In the genomic region with DNA sequence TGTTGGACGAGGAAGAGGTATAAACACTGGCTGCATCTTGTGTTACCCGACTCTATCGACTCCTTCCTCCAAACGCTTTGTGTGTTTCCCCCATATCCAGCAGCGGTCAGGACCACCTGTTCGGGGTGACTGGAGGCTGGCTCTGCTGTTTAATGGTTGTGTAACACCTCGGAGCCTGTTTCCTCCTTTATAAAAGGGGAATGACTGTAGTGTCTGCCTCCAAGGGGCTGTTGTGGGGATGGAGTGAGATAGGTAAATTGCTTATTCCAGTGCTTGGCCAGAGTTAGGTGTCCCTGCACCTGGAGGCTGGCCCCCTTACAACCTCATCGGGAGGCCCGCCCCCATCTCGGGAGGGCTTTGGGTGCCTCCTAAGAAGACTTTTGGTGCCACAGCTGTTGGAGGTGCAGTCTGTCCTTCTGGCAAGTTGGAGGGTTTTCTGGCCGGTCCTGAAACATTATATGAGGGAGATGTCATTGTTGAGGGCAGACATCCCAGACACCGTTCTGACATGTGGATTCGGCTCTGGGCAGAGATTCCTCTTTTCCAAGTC, we compare ENCODE assay signal across 8 cellular contexts. TPM values are rescaled to one million over a fixed set of nuclear protein-coding genes. Genes with fewer than 3 reads are reported as not detected.
DNase-seq lines count a peak whose midpoint lies in the region; ATAC-seq and TF ChIP-seq lines count a peak whose summit lies in the region.

No MANE protein-coding gene starts in this region.

- H3K79me2 ChIP-seq in KMS-11 (ENCODE audit: insufficient read depth, low read depth), result peaks cover 47% of the 10 kb centered on the region; the same call in 1 of the 2 replicates

- H3K4me2 ChIP-seq in KMS-11, result peak overlapping the region; percentile 94

- H3K27ac ChIP-seq in KMS-11 (no peak overlapping the region), adrenal gland (peak overlapping the region; percentile 51 to 92 (median 82)), left lung (peak overlapping the region; percentile 82 to 93), thymus (ENCODE audit: low read depth) (peak overlapping the region; percentile 90)

- H2AFZ ChIP-seq in KMS-11 (ENCODE audit: low read depth), result no peak overlapping the region

- H3K4me1 ChIP-seq in KMS-11 (ENCODE audit: low read depth, poor library complexity, severe bottlenecking), result peaks cover 39% of the 10 kb centered on the region
- H3K4me1 ChIP-seq in adrenal gland (replicated peaks in 1 of 2), result peaks cover 33 to 40% of the 10 kb centered on the region in 2 donors
- H3K4me1 ChIP-seq in left lung, result peaks cover 24 to 65% of the 10 kb centered on the region in 2 donors
- peaks cover 23% of the 10 kb centered on the region for H3K4me1 ChIP-seq in thymus (ENCODE audit: control insufficient read depth, insufficient read depth, low read length)

- no peaks in the 10 kb centered on the region for H4K20me1 ChIP-seq in KMS-11 (ENCODE audit: insufficient read depth)

- peak; percentile 75 for DNase-seq in CD1c-positive myeloid dendritic cell (ENCODE audit: extremely low spot score)
- peak in 2 of 7 donors; percentile 26 to 31 for DNase-seq in adrenal gland
- DNase-seq in left lung, result peak in 1 of 2 donors; percentile 55
- DNase-seq in DMS153 treated with DMSO at 0.1 percent for 48 hours (lab: John Stamatoyannopoulos, UW; ENCODE audit: unreplicated experiment), result no peak
- no peak for DNase-seq in stimulated activated CD4-positive, alpha-beta T cell treated with anti-CD3 and anti-CD28 coated beads, Interleukin-1b, Interleukin-23, amount 100 ng/mL, for 48 hours
- no peak for DNase-seq in NCI-H345 (lab: John Stamatoyannopoulos, UW)

- ATAC-seq in left lung, result peak; percentile 0

- no peaks in the 10 kb centered on the region for H3K36me3 ChIP-seq in KMS-11 (ENCODE audit: insufficient read depth)
- peaks cover 0 to 5% of the 10 kb centered on the region in 2 donors for H3K36me3 ChIP-seq in adrenal gland (replicated peaks in 1 of 2)
- peaks cover 0 to 9% of the 10 kb centered on the region in 2 donors for H3K36me3 ChIP-seq in left lung
- H3K36me3 ChIP-seq in thymus (ENCODE audit: control insufficient read depth, insufficient read depth), result no peaks in the 10 kb centered on the region

- WGBS in adrenal gland, 4 donors, result 0 to 2% (median 1%) methylated on average over 11 to 13 of the region's 13 CpGs
- under 1% methylated on average over 13 of the region's 13 CpGs for WGBS in thymus

- peak overlapping the region; percentile 66; the same call in 1 of the 2 replicates for H3K9ac ChIP-seq in KMS-11

- no peak for TF ChIP-seq CTCF in KMS-11 (conservative IDR thresholded peaks at IDR 0.05; ENCODE audit: low read depth, low read length)
- no peak for TF ChIP-seq CTCF in adrenal gland (IDR thresholded peaks at IDR 0.05)
- no peak for TF ChIP-seq CTCF in left lung (IDR thresholded peaks at IDR 0.05)

- H3K4me3 ChIP-seq in KMS-11 (IDR thresholded peaks at IDR 0.05; ENCODE audit: insufficient read depth, low read depth, low read length) (no peak overlapping the region), adrenal gland (peak overlapping the region; percentile 25 to 91 (median 64)), left lung (peak overlapping the region; percentile 65 to 92), thymus (ENCODE audit: low read length) (peak overlapping the region; percentile 95)

- intact Hi-C loops in adrenal gland (cut with DNase I), result no loop called here
- intact Hi-C loops in left lung (cut with DNase I), result no loop called here

- no peaks in the 10 kb centered on the region for H3K27me3 ChIP-seq in KMS-11 (ENCODE audit: insufficient read depth, low read depth)
- no peaks in the 10 kb centered on the region for H3K27me3 ChIP-seq in adrenal gland
- no peaks in the 10 kb centered on the region for H3K27me3 ChIP-seq in left lung
- H3K27me3 ChIP-seq in thymus (ENCODE audit: control insufficient read depth, insufficient read depth), result no peaks in the 10 kb centered on the region

- H3K9me3 ChIP-seq in adrenal gland (replicated peaks in 1 of 3) (no peaks in the 10 kb centered on the region), left lung (no peaks in the 10 kb centered on the region), thymus (ENCODE audit: control insufficient read depth) (no peaks in the 10 kb centered on the region)

- TF ChIP-seq POLR2A in adrenal gland (IDR thresholded peaks at IDR 0.05), result no peak

RNA-seq across cellular contexts. Expression of gene MLXIP, which starts 1.1 kb away (rescaled TPM):
- total RNA-seq in adrenal gland (10 to 100 TPM; 29.5 to 79.1 (median 42.3) TPM), left lung (10 to 100 TPM; 48.1 to 62.6 TPM)
- polyA plus RNA-seq in adrenal gland (10 to 100 TPM; 29.1 to 98.1 (median 29.3) TPM), thymus (31.9 TPM)

RNA-seq across cellular contexts. Expression of gene BCL7A, which starts 57.9 kb away (rescaled TPM):
- total RNA-seq in adrenal gland (10 to 100 TPM in 1 of 8 donors, 1 to 10 TPM in 7; 3.9 to 11.5 (median 5.1) TPM), left lung (10 to 100 TPM in 1 of 2 donors, 1 to 10 TPM in 1; 7.0 to 11.1 TPM)
- polyA plus RNA-seq in adrenal gland (1 to 10 TPM; 1.6 to 4.6 (median 2.3) TPM), thymus (5.5 TPM)
